10 cellular contexts compared by ENCODE assay signal in genomic region chr20:21513181-21513663, GRCh38. TPM values are rescaled to one million over a fixed set of nuclear protein-coding genes. Genes with fewer than 3 reads are reported as not detected.
DNase-seq lines count a peak whose midpoint lies in the region; ATAC-seq and TF ChIP-seq lines count a peak whose summit lies in the region.
"Had no signal": no experiment of that assay in that cellular context is flagged by ENCODE, and none has a peak within 500 bp of the region (broad histone marks: within the 10 kb centered on the region; RNA-seq: fewer than 3 reads in every experiment).

No MANE protein-coding gene starts in this region.

- peaks cover 59% of the 10 kb centered on the region for H3K27me3 ChIP-seq in CD8-positive, alpha-beta T cell (ENCODE audit: insufficient read depth, low read length)
- H3K27me3 ChIP-seq in trophoblast cell (ENCODE audit: insufficient read depth, low read length), result peaks cover 95% of the 10 kb centered on the region
- peaks cover 100% of the 10 kb centered on the region for H3K27me3 ChIP-seq in transverse colon

- H3K4me3 Mint-ChIP-seq in CD8-positive, alpha-beta T cell, result peak overlapping the region; percentile 49
- H3K4me3 Mint-ChIP-seq in HFFc6, result peak overlapping the region; percentile 67
- no peak overlapping the region for H3K4me3 Mint-ChIP-seq in natural killer cell treated with Interleukin-12 subunit alpha and Interleukin-12 subunit beta and Interleukin-15 and Interleukin-18, amount 100 ng/mL, for 72 hours

- H2BK120ac ChIP-seq in trophoblast cell (ENCODE audit: insufficient read depth, low read length, poor library complexity), result no peak overlapping the region

- no peak overlapping the region for H2BK12ac ChIP-seq in trophoblast cell (ENCODE audit: low read length)

- WGBS in trophoblast cell (ENCODE audit: extremely low coverage, insufficient coverage, insufficient read length), result no CpG with 5 or more reads among the region's 30 CpGs
- WGBS in transverse colon (ENCODE audit: low coverage in 1 of 2), 2 donors, result 11% methylated on average over 19 of the region's 30 CpGs; no CpG with 5 or more reads in 1 of the 2 donors

- CTCF ChIA-PET in CD8-positive, alpha-beta T cell (lab: Charles Lee), result no interaction called here

- intact Hi-C loops in CD8-positive, alpha-beta T cell (cut with DNase I, micrococcal nuclease), result no loop called here
- intact Hi-C loops in transverse colon (cut with DNase I; ENCODE audit: low total_unique reads), result no loop called here

- in situ Hi-C loops in transverse colon (cut with MboI; ENCODE audit: low pct_ligation_motif_present in 1 of 4, low pct_unique_long_range_greater_than_20kb in 1 of 4, low sequenced_read_pairs in 3 of 4), result loop anchor here in 3 of 4 donors (25.0 kb wide), 3 partner anchors 276 to 651 kb away; no protein-coding TSS in a partner anchor

- POLR2A ChIA-PET in CD8-positive, alpha-beta T cell (lab: Charles Lee), result no interaction called here

- H4K12ac ChIP-seq in trophoblast cell (ENCODE audit: low read depth, low read length), result no peak overlapping the region

- no peak overlapping the region for H3K4me3 ChIP-seq in CD8-positive, alpha-beta T cell (ENCODE audit: low read depth, low read length)
- no peak overlapping the region for H3K4me3 ChIP-seq in trophoblast cell (ENCODE audit: low read depth, low read length)
- peak overlapping the region in 1 of 4 donors; percentile 42 for H3K4me3 ChIP-seq in transverse colon

- H3K79me2 ChIP-seq in trophoblast cell (ENCODE audit: control insufficient read depth, insufficient read depth, low read length, poor library complexity), result no peaks in the 10 kb centered on the region

- H3K4me2 ChIP-seq in trophoblast cell (ENCODE audit: low read length), result peak overlapping the region; percentile 16

- no peak overlapping the region for H3K4ac ChIP-seq in trophoblast cell (ENCODE audit: low read depth, low read length)

- no peak overlapping the region for H4K91ac ChIP-seq in trophoblast cell (ENCODE audit: low read depth, low read length)

- no peak overlapping the region for H4K8ac ChIP-seq in trophoblast cell (ENCODE audit: low read depth, low read length)

- no peak for ATAC-seq in CD8-positive, alpha-beta T cell
- ATAC-seq in natural killer cell treated with Interleukin-12 subunit alpha and Interleukin-12 subunit beta and Interleukin-15 and Interleukin-18, amount 100 ng/mL, for 72 hours, result no peak

- no peaks in the 10 kb centered on the region for H3K9me3 Mint-ChIP-seq in CD8-positive, alpha-beta T cell
- H3K9me3 Mint-ChIP-seq in HFFc6, result no peaks in the 10 kb centered on the region; the same call in 1 of the 2 replicates
- H3K9me3 Mint-ChIP-seq in natural killer cell treated with Interleukin-12 subunit alpha and Interleukin-12 subunit beta and Interleukin-15 and Interleukin-18, amount 100 ng/mL, for 72 hours, result no peaks in the 10 kb centered on the region

- no peak overlapping the region for H2AK5ac ChIP-seq in trophoblast cell (ENCODE audit: low read length)

- H3K36me3 ChIP-seq in CD8-positive, alpha-beta T cell (ENCODE audit: insufficient read depth, low read length), result no peaks in the 10 kb centered on the region
- H3K36me3 ChIP-seq in trophoblast cell (ENCODE audit: control insufficient read depth in 1 of 2, insufficient read depth in 2 of 2, low read length in 2 of 2), result no peaks in the 10 kb centered on the region
- no peaks in the 10 kb centered on the region for H3K36me3 ChIP-seq in transverse colon

- no peak overlapping the region for H3K18ac ChIP-seq in trophoblast cell (ENCODE audit: low read length)

- H3K9me3 ChIP-seq in CD8-positive, alpha-beta T cell (ENCODE audit: low read length), result no peaks in the 10 kb centered on the region
- H3K9me3 ChIP-seq in trophoblast cell (ENCODE audit: insufficient read depth, low read depth, low read length) (no peaks in the 10 kb centered on the region), transverse colon (no peaks in the 10 kb centered on the region)

- H3K36me3 Mint-ChIP-seq in CD8-positive, alpha-beta T cell, result no peaks in the 10 kb centered on the region
- H3K36me3 Mint-ChIP-seq in HFFc6 (ENCODE audit: low read depth), result peaks cover 5% of the 10 kb centered on the region; the same call in 1 of the 2 replicates
- H3K36me3 Mint-ChIP-seq in natural killer cell treated with Interleukin-12 subunit alpha and Interleukin-12 subunit beta and Interleukin-15 and Interleukin-18, amount 100 ng/mL, for 72 hours, result no peaks in the 10 kb centered on the region

- no peak overlapping the region for H3K27ac Mint-ChIP-seq in CD8-positive, alpha-beta T cell
- H3K27ac Mint-ChIP-seq in HFFc6, result no peak overlapping the region; the same call in 1 of the 2 replicates
- H3K27ac Mint-ChIP-seq in natural killer cell treated with Interleukin-12 subunit alpha and Interleukin-12 subunit beta and Interleukin-15 and Interleukin-18, amount 100 ng/mL, for 72 hours, result no peak overlapping the region

- H3K79me1 ChIP-seq in trophoblast cell (ENCODE audit: low read length), result no peaks in the 10 kb centered on the region

- H2BK5ac ChIP-seq in trophoblast cell (ENCODE audit: low read depth, low read length, poor library complexity), result no peak overlapping the region

- no peak overlapping the region for H3K14ac ChIP-seq in trophoblast cell (ENCODE audit: low read length)

- peaks cover 69% of the 10 kb centered on the region for H3K4me1 ChIP-seq in CD8-positive, alpha-beta T cell (ENCODE audit: insufficient read depth, low read length)
- H3K4me1 ChIP-seq in trophoblast cell (ENCODE audit: control insufficient read depth in 1 of 2, insufficient read depth in 2 of 2, low read length in 2 of 2), result peaks cover 7% of the 10 kb centered on the region in 2 experiments
- peaks cover 12 to 64% (median 48%) of the 10 kb centered on the region in 4 donors for H3K4me1 ChIP-seq in transverse colon

- H3K9ac ChIP-seq in trophoblast cell (ENCODE audit: low read length), result no peak overlapping the region

- DNase-seq in CD8-positive, alpha-beta T cell, result no peak
- DNase-seq in HFFc6 (no peak), trophoblast cell (no peak), transverse colon (no peak), NAMALWA (ENCODE audit: low spot score) (no peak), NCI-H524 treated with DMSO at 0.1 percent for 48 hours (lab: John Stamatoyannopoulos, UW) (no peak)
- DNase-seq in natural killer cell treated with Interleukin-12 subunit alpha and Interleukin-12 subunit beta and Interleukin-15 and Interleukin-18, amount 100 ng/mL, for 72 hours (ENCODE audit: low spot score), result no peak
- DNase-seq: foreskin melanocyte had no signal

- TF ChIP-seq CTCF in CD8-positive, alpha-beta T cell (IDR thresholded peaks at IDR 0.05), result no peak
- TF ChIP-seq CTCF in HFFc6 (IDR thresholded peaks at IDR 0.05) (no peak), transverse colon (IDR thresholded peaks at IDR 0.05) (no peak)

- no peak overlapping the region for H3K23ac ChIP-seq in trophoblast cell (ENCODE audit: low read length)

- peaks cover 50% of the 10 kb centered on the region for H3K4me1 Mint-ChIP-seq in CD8-positive, alpha-beta T cell (ENCODE audit: low read depth)
- peaks cover 31% of the 10 kb centered on the region for H3K4me1 Mint-ChIP-seq in HFFc6 (ENCODE audit: low read depth)
- peaks cover 0 to 11% of the 10 kb centered on the region in 2 donors for H3K4me1 Mint-ChIP-seq in natural killer cell treated with Interleukin-12 subunit alpha and Interleukin-12 subunit beta and Interleukin-15 and Interleukin-18, amount 100 ng/mL, for 72 hours (ENCODE audit: low read depth in 2 of 2)

- TF ChIP-seq EP300 in transverse colon (IDR thresholded peaks at IDR 0.05; ENCODE audit: low read depth), result no peak

- H2AFZ ChIP-seq in trophoblast cell (ENCODE audit: insufficient read depth, low read length, poor library complexity), result peak overlapping the region; percentile 19

- H3K27ac ChIP-seq in CD8-positive, alpha-beta T cell (ENCODE audit: low read depth, low read length), result no peak overlapping the region
- H3K27ac ChIP-seq in cingulate gyrus (ENCODE audit: low read depth, low read length) (peak overlapping the region; percentile 88), trophoblast cell (ENCODE audit: low read depth, low read length) (no peak overlapping the region), transverse colon (no peak overlapping the region)

- H3K27me3 Mint-ChIP-seq in CD8-positive, alpha-beta T cell (ENCODE audit: low read depth), result peaks cover 62% of the 10 kb centered on the region
- peaks cover 56% of the 10 kb centered on the region for H3K27me3 Mint-ChIP-seq in HFFc6 (ENCODE audit: insufficient read depth)
- peaks cover 52 to 53% of the 10 kb centered on the region in 2 donors for H3K27me3 Mint-ChIP-seq in natural killer cell treated with Interleukin-12 subunit alpha and Interleukin-12 subunit beta and Interleukin-15 and Interleukin-18, amount 100 ng/mL, for 72 hours

- no peak for TF ChIP-seq POLR2A in transverse colon (IDR thresholded peaks at IDR 0.05)

RNA-seq across cellular contexts. Expression of gene NKX2-2, which starts 0.6 kb away (rescaled TPM):
- not detected for total RNA-seq in CD8-positive, alpha-beta T cell
- total RNA-seq in HFFc6 (2021; fragmentation: NEBNext Ultra II Directional; extraction: Animal tissue kit (Norgen Biotek cat#: 25700)), result under 1 TPM in 4 of 6 experiments, not detected in 2; 0.32 to 0.63 (median 0.44) TPM
- 0.01 TPM in 1 of 2 replicates, not detected in the other for polyA plus RNA-seq in trophoblast cell (2013)
- 1 to 10 TPM in 1 of 4 donors, under 1 TPM in 2, not detected in 1; 0.60 to 2.2 (median 0.82) TPM for total RNA-seq in transverse colon
- not detected for total RNA-seq in natural killer cell treated with Interleukin-12 subunit alpha and Interleukin-12 subunit beta and Interleukin-15 and Interleukin-18, amount 100 ng/mL, for 72 hours
- total RNA-seq: myocyte had no signal
